In the genomic region with DNA sequence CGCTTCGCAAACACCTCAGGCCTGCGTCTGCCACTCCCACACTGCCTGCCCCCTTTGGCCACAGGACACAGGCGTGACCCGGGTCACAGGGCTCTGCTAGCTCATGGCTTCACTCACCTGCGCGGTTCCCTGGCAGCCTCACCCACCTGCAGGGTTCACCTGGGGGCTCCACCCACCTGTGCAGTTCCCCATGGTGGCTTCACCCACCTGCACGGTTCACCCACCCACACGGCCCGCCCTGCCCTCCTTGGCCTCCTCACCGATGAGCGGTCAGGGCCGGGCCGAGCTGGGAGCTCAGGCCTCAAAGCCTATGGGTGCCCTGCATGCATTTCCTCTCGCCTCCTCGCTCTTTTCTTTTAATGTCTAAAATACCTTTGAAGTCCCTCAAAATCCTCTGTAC, we compare ENCODE assay signal across 23 cellular contexts. TPM values are rescaled to one million over a fixed set of nuclear protein-coding genes. Genes with fewer than 3 reads are reported as not detected.
DNase-seq lines count a peak whose midpoint lies in the region; ATAC-seq and TF ChIP-seq lines count a peak whose summit lies in the region.
"Had no signal": no experiment of that assay in that cellular context is flagged by ENCODE, and none has a peak within 500 bp of the region (broad histone marks: within the 10 kb centered on the region; RNA-seq: fewer than 3 reads in every experiment).

No MANE protein-coding gene starts in this region.

- H3K27me3 Mint-ChIP-seq in stimulated activated naive CD8-positive, alpha-beta T cell treated with anti-CD3 and anti-CD28 coated beads, Interleukin-15, amount 100 ng/mL, for 72 hours: peaks cover 6% of the 10 kb centered on the region
- H3K27me3 Mint-ChIP-seq: CD4-positive, alpha-beta T cell had no signal

- H3K4me3 ChIP-seq in trophoblast cell (ENCODE audit: low read depth, low read length) (no peak overlapping the region), upper lobe of right lung (no peak overlapping the region)
- H3K4me3 ChIP-seq: A549; BLaER1 treated with 17β-estradiol and CSF1 and Interleukin-3, amounts not matched to agents 10 nM and 100 nM; GM12878; GM23338; HAP-1 had no signal

- no peak overlapping the region for H3K23ac ChIP-seq in trophoblast cell (ENCODE audit: low read length)

- no peak overlapping the region for H3K18ac ChIP-seq in trophoblast cell (ENCODE audit: low read length)

- no peak overlapping the region for H2BK12ac ChIP-seq in trophoblast cell (ENCODE audit: low read length)

- no peak overlapping the region for H2BK120ac ChIP-seq in trophoblast cell (ENCODE audit: insufficient read depth, low read length, poor library complexity)

- H2AFZ ChIP-seq in trophoblast cell (ENCODE audit: insufficient read depth, low read length, poor library complexity): no peak overlapping the region

- H3K79me2 ChIP-seq in trophoblast cell (ENCODE audit: control insufficient read depth, insufficient read depth, low read length, poor library complexity): no peaks in the 10 kb centered on the region

- no peak overlapping the region for H3K27ac ChIP-seq in trophoblast cell (ENCODE audit: low read depth, low read length)
- no peak overlapping the region for H3K27ac ChIP-seq in upper lobe of right lung
- H3K27ac ChIP-seq: A549; BLaER1 treated with 17β-estradiol and CSF1 and Interleukin-3, amounts not matched to agents 10 nM and 100 nM had no signal

- no peak overlapping the region for H2AK5ac ChIP-seq in trophoblast cell (ENCODE audit: low read length)

- no peak overlapping the region for H3K4me2 ChIP-seq in trophoblast cell (ENCODE audit: low read length)
- H3K4me2 ChIP-seq: A549; BLaER1 treated with 17β-estradiol and CSF1 and Interleukin-3, amounts not matched to agents 10 nM and 100 nM; GM23338 had no signal

- intact Hi-C loops in upper lobe of right lung (cut with DNase I): no loop called here

- no CpG with 5 or more reads among the region's 16 CpGs for WGBS in trophoblast cell (ENCODE audit: extremely low coverage, insufficient coverage, insufficient read length)

- no peak overlapping the region for H3K4me3 Mint-ChIP-seq in stimulated activated naive CD8-positive, alpha-beta T cell treated with anti-CD3 and anti-CD28 coated beads, Interleukin-15, amount 100 ng/mL, for 72 hours
- H3K4me3 Mint-ChIP-seq: CD14-positive monocyte; CD4-positive, alpha-beta T cell; CD8-positive, alpha-beta memory T cell; GM23338; HFFc6 had no signal

- peak; percentile 41 for ATAC-seq in stimulated activated naive CD8-positive, alpha-beta T cell treated with anti-CD3 and anti-CD28 coated beads, Interleukin-15, amount 100 ng/mL, for 72 hours
- no peak for ATAC-seq in stimulated activated naive CD8-positive, alpha-beta T cell treated with anti-CD3 and anti-CD28 coated beads, Interleukin-15, Interleukin-2, amounts not matched to agents 100 U/mL and 50 U/mL, for 24 hours
- peak; percentile 6 for ATAC-seq in upper lobe of right lung
- ATAC-seq: A549, GM12878 had no signal

- no peaks in the 10 kb centered on the region for H3K79me1 ChIP-seq in trophoblast cell (ENCODE audit: low read length)

- H3K27ac Mint-ChIP-seq in stimulated activated naive CD8-positive, alpha-beta T cell treated with anti-CD3 and anti-CD28 coated beads, Interleukin-15, amount 100 ng/mL, for 72 hours: peak overlapping the region in 1 of 2 donors; percentile 30
- H3K27ac Mint-ChIP-seq: CD14-positive monocyte; CD4-positive, alpha-beta T cell; GM23338; HFFc6 had no signal

- no peak overlapping the region for H3K4ac ChIP-seq in trophoblast cell (ENCODE audit: low read depth, low read length)

- H3K36me3 ChIP-seq in trophoblast cell (ENCODE audit: control insufficient read depth in 1 of 2, insufficient read depth in 2 of 2, low read length in 2 of 2) (no peaks in the 10 kb centered on the region), upper lobe of right lung (no peaks in the 10 kb centered on the region)
- H3K36me3 ChIP-seq: BE2C; BLaER1 treated with 17β-estradiol and CSF1 and Interleukin-3, amounts not matched to agents 10 nM and 100 nM; HAP-1 had no signal

- no peak overlapping the region for H3K9ac ChIP-seq in trophoblast cell (ENCODE audit: low read length)
- H3K9ac ChIP-seq: BLaER1 treated with 17β-estradiol and CSF1 and Interleukin-3, amounts not matched to agents 10 nM and 100 nM had no signal

- H3K27me3 ChIP-seq in trophoblast cell (ENCODE audit: insufficient read depth, low read length) (no peaks in the 10 kb centered on the region), upper lobe of right lung (no peaks in the 10 kb centered on the region)
- H3K27me3 ChIP-seq: BE2C; BLaER1 treated with 17β-estradiol and CSF1 and Interleukin-3, amounts not matched to agents 10 nM and 100 nM had no signal

- H3K9me3 ChIP-seq in trophoblast cell (ENCODE audit: insufficient read depth, low read depth, low read length) (no peaks in the 10 kb centered on the region), upper lobe of right lung (no peaks in the 10 kb centered on the region)
- H3K9me3 ChIP-seq: A549; BE2C; BLaER1 treated with 17β-estradiol and CSF1 and Interleukin-3, amounts not matched to agents 10 nM and 100 nM; HAP-1 had no signal

- no peak overlapping the region for H4K12ac ChIP-seq in trophoblast cell (ENCODE audit: low read depth, low read length)

- peaks cover 13 to 17% of the 10 kb centered on the region in 2 experiments for H3K4me1 ChIP-seq in trophoblast cell (ENCODE audit: control insufficient read depth in 1 of 2, insufficient read depth in 2 of 2, low read length in 2 of 2)
- peaks cover 4% of the 10 kb centered on the region for H3K4me1 ChIP-seq in upper lobe of right lung
- H3K4me1 ChIP-seq: A549; BE2C; BLaER1 treated with 17β-estradiol and CSF1 and Interleukin-3, amounts not matched to agents 10 nM and 100 nM; HAP-1 had no signal

- no peak for TF ChIP-seq CTCF in upper lobe of right lung (IDR thresholded peaks at IDR 0.05)

- H4K8ac ChIP-seq in trophoblast cell (ENCODE audit: low read depth, low read length): no peak overlapping the region

- H3K9me3 Mint-ChIP-seq in stimulated activated naive CD8-positive, alpha-beta T cell treated with anti-CD3 and anti-CD28 coated beads, Interleukin-15, amount 100 ng/mL, for 72 hours: no peaks in the 10 kb centered on the region
- H3K9me3 Mint-ChIP-seq: CD4-positive, alpha-beta T cell; GM23338 had no signal

- peak overlapping the region; percentile 4 for H4K91ac ChIP-seq in trophoblast cell (ENCODE audit: low read depth, low read length)

- no peak overlapping the region for H2BK5ac ChIP-seq in trophoblast cell (ENCODE audit: low read depth, low read length, poor library complexity)

- H3K4me1 Mint-ChIP-seq in stimulated activated naive CD8-positive, alpha-beta T cell treated with anti-CD3 and anti-CD28 coated beads, Interleukin-15, amount 100 ng/mL, for 72 hours: no peaks in the 10 kb centered on the region
- H3K4me1 Mint-ChIP-seq: CD14-positive monocyte; CD8-positive, alpha-beta memory T cell had no signal

- no peak overlapping the region for H3K14ac ChIP-seq in trophoblast cell (ENCODE audit: low read length)

- DNase-seq in stimulated activated naive CD8-positive, alpha-beta T cell treated with anti-CD3 and anti-CD28 coated beads, Interleukin-15, amount 100 ng/mL, for 72 hours: no peak
- no peak for DNase-seq in stimulated activated naive CD8-positive, alpha-beta T cell treated with anti-CD3 and anti-CD28 coated beads, Interleukin-15, Interleukin-2, amounts not matched to agents 100 U/mL and 50 U/mL, for 24 hours
- DNase-seq in trophoblast cell: no peak
- DNase-seq in upper lobe of right lung: no peak
- DNase-seq in cortex of kidney (lab: John Stamatoyannopoulos, UW): no peak
- DNase-seq in stimulated activated CD4-positive, alpha-beta T cell treated with anti-CD3 and anti-CD28 coated beads, Interleukin-4, amount 100 ng/mL, for 1 hour: no peak
- DNase-seq: 8988T; ACHN; AML-193; BE2C; CD4-positive, alpha-beta T cell; CD8-positive, alpha-beta memory T cell; DMS 273 treated with DMSO at 0.1 percent for 48 hours; DMS79; EL; GDM1; HFFc6 had no signal

RNA-seq across cellular contexts. Expression of gene SMOC2, which starts 54.7 kb away (rescaled TPM):
- polyA plus RNA-seq in trophoblast cell (2013): 5.8 and 6.1 TPM in 2 replicates
- total RNA-seq in upper lobe of right lung: 33.1 TPM
- total RNA-seq: CD4-positive, alpha-beta T cell; CD8-positive, alpha-beta memory T cell; HFFc6 had no signal
- polyA plus RNA-seq: A549; CD14-positive monocyte; CD8-positive, alpha-beta memory T cell had no signal
